9 cellular contexts compared by ENCODE assay signal in the genomic region with DNA sequence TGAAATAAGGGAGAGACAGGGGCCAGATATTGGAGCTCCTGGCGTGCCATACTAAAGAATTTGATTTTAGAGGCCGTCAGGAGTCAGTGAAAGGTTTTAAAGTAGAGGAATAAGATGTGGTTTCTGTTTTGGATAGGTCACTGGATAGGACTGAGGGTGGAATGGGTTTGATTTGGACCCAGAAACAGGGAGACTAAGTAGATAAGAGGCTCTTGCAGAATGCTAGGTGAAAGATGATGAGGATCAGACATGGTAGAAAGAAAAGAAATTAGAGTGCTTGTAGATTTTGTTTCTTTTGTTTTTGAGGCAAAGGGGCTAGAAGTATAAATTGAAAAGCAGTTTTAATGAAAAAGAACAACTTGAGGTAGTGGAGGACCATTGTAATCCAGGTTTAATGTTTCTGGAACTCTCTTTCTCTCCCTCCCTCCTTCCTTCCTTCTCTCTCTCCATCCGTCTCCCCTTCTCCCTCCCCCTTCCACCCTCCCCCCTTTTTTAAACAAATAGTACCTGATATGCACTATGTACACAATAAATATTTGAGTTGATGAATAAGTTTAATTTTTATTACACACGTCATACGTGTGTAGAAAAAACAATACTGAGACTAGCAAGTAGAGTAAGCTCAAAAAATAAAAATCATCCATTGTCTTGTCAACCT. TPM values are rescaled to one million over a fixed set of nuclear protein-coding genes. Genes with fewer than 3 reads are reported as not detected.
A peak's percentile ranks its signal among the peaks of the same experiment; 100 is the strongest.
DNase-seq lines count a peak whose midpoint lies in the region; ATAC-seq and TF ChIP-seq lines count a peak whose summit lies in the region.
"Had no signal": no experiment of that assay in that cellular context is flagged by ENCODE, and none has a peak within 500 bp of the region (broad histone marks: within the 10 kb centered on the region; RNA-seq: fewer than 3 reads in every experiment).

No MANE protein-coding gene starts in this region.

- H3K9me3 ChIP-seq in Loucy (ENCODE audit: insufficient read depth, low read depth, low read length): no peaks in the 10 kb centered on the region
- no peaks in the 10 kb centered on the region for H3K9me3 ChIP-seq in ectodermal cell (ENCODE audit: control insufficient read depth, low read length)
- H3K9me3 ChIP-seq in neural cell (ENCODE audit: low read length): no peaks in the 10 kb centered on the region
- H3K9me3 ChIP-seq: mucosa of descending colon had no signal

- no peak for TF ChIP-seq EP300 in neural cell (conservative IDR thresholded peaks at IDR 0.05; ENCODE audit: poor library complexity, severe bottlenecking)

- no peaks in the 10 kb centered on the region for H3K27me3 ChIP-seq in Loucy (ENCODE audit: insufficient read depth, low read length, poor library complexity, severe bottlenecking)
- no peaks in the 10 kb centered on the region for H3K27me3 ChIP-seq in ectodermal cell (ENCODE audit: control insufficient read depth, insufficient read depth, low read length, poor library complexity, severe bottlenecking)
- no peaks in the 10 kb centered on the region for H3K27me3 ChIP-seq in neural cell (ENCODE audit: insufficient read depth, low read depth, low read length)

- no peaks in the 10 kb centered on the region for H3K9me2 ChIP-seq in Loucy (replicated peaks; ENCODE audit: low read depth, low read length)
- no peaks in the 10 kb centered on the region for H3K9me2 ChIP-seq in neural cell (ENCODE audit: insufficient read depth, low read length)

- H3K36me3 ChIP-seq in Loucy (ENCODE audit: insufficient read depth, low read length) (no peaks in the 10 kb centered on the region), ectodermal cell (ENCODE audit: control insufficient read depth, insufficient read depth, low read length) (no peaks in the 10 kb centered on the region), neural cell (ENCODE audit: insufficient read depth, low read length) (no peaks in the 10 kb centered on the region)

- WGBS in ectodermal cell, 2 experiments: 24 to 52% methylated on average over 3 to 5 of the region's 5 CpGs

- no peak for ATAC-seq in GM18511 (IDR thresholded peaks at IDR 0.05; ENCODE audit: unreplicated experiment)
- ATAC-seq: mucosa of descending colon had no signal

- no peak overlapping the region for H2AFZ ChIP-seq in Loucy (ENCODE audit: low read length)
- H2AFZ ChIP-seq in neural cell (ENCODE audit: low read depth, low read length): no peak overlapping the region

- H3F3A ChIP-seq in Loucy (ENCODE audit: low read depth) (no peaks in the 10 kb centered on the region), neural cell (ENCODE audit: insufficient read depth, low read length, poor library complexity, severe bottlenecking) (peaks cover 3% of the 10 kb centered on the region)

- peaks cover 62% of the 10 kb centered on the region for H3K4me1 ChIP-seq in Loucy (ENCODE audit: insufficient read depth, low read length, poor library complexity, severe bottlenecking)
- peaks cover 24% of the 10 kb centered on the region for H3K4me1 ChIP-seq in ectodermal cell (ENCODE audit: control insufficient read depth, insufficient read depth, low read length)

- peaks cover 73% of the 10 kb centered on the region for H3K79me2 ChIP-seq in Loucy (ENCODE audit: insufficient read depth, low read length)
- H3K79me2 ChIP-seq in neural cell (replicated peaks; ENCODE audit: insufficient read depth, low read length): peaks cover 65% of the 10 kb centered on the region

- TF ChIP-seq RAD21 in neural cell (conservative IDR thresholded peaks at IDR 0.05): no peak

- peak overlapping the region; percentile 75; the same call in 1 of the 2 replicates for H3K27ac ChIP-seq in C4-2B
- no peak overlapping the region for H3K27ac ChIP-seq in ectodermal cell (ENCODE audit: insufficient read depth, low read depth, low read length, poor library complexity, severe bottlenecking)
- H3K27ac ChIP-seq in neural cell (ENCODE audit: low read length): peak overlapping the region; percentile 91

- DNase-seq in AML-193 (lab: John Stamatoyannopoulos, UW): no peak
- no peak for DNase-seq in DMS79 (lab: John Stamatoyannopoulos, UW)
- DNase-seq in HPDE6-E6E7 (ENCODE audit: extremely low spot score): no peak
- DNase-seq: mucosa of descending colon had no signal

- peak overlapping the region; percentile 98 for H3K4me2 ChIP-seq in Loucy (ENCODE audit: low read depth, low read length, poor library complexity, severe bottlenecking)
- peak overlapping the region; percentile 76 for H3K4me2 ChIP-seq in neural cell (ENCODE audit: low read length)

- H4K20me1 ChIP-seq in Loucy (ENCODE audit: insufficient read depth, low read length, poor library complexity, severe bottlenecking): peaks cover 61% of the 10 kb centered on the region
- H4K20me1 ChIP-seq in neural cell (ENCODE audit: insufficient read depth): peaks cover 9% of the 10 kb centered on the region

- H3K4me3 ChIP-seq in Loucy (ENCODE audit: low read length, poor library complexity, severe bottlenecking) (peak overlapping the region; percentile 86), ectodermal cell (ENCODE audit: insufficient read depth, low read depth, low read length) (peak overlapping the region; percentile 69), neural cell (ENCODE audit: low read length) (peak overlapping the region; percentile 70)
- H3K4me3 ChIP-seq: mucosa of descending colon had no signal

- peak overlapping the region; percentile 84 for H3K9ac ChIP-seq in Loucy (ENCODE audit: low read depth, low read length, poor library complexity, severe bottlenecking)
- H3K9ac ChIP-seq in neural cell (ENCODE audit: low read length): peak overlapping the region; percentile 92

- TF ChIP-seq CTCF in C4-2B (conservative IDR thresholded peaks at IDR 0.05): no peak
- no peak for TF ChIP-seq CTCF in Loucy (conservative IDR thresholded peaks at IDR 0.05; ENCODE audit: low read length)
- no peak for TF ChIP-seq CTCF in neural cell (IDR thresholded peaks at IDR 0.05; ENCODE audit: poor library complexity, severe bottlenecking)

TF ChIP-seq in neural cell, 6 proteins besides CTCF, POLR2A, EP300 and RAD21:
- TF ChIP-seq EZH2 (IDR thresholded peaks at IDR 0.05; ENCODE audit: borderline replicate concordance, insufficient read depth, low read length, poor library complexity, severe bottlenecking): no peak
- no peak for TF ChIP-seq MXI1 (conservative IDR thresholded peaks at IDR 0.05; ENCODE audit: poor library complexity, severe bottlenecking)
- TF ChIP-seq TAF1 (IDR thresholded peaks at IDR 0.05; ENCODE audit: low read depth): no peak
- TF ChIP-seq POLR2AphosphoS5 (IDR thresholded peaks at IDR 0.05): no peak
- no peak for TF ChIP-seq SMC3 (conservative IDR thresholded peaks at IDR 0.05; ENCODE audit: poor library complexity)
- TF ChIP-seq, protein P1, sequence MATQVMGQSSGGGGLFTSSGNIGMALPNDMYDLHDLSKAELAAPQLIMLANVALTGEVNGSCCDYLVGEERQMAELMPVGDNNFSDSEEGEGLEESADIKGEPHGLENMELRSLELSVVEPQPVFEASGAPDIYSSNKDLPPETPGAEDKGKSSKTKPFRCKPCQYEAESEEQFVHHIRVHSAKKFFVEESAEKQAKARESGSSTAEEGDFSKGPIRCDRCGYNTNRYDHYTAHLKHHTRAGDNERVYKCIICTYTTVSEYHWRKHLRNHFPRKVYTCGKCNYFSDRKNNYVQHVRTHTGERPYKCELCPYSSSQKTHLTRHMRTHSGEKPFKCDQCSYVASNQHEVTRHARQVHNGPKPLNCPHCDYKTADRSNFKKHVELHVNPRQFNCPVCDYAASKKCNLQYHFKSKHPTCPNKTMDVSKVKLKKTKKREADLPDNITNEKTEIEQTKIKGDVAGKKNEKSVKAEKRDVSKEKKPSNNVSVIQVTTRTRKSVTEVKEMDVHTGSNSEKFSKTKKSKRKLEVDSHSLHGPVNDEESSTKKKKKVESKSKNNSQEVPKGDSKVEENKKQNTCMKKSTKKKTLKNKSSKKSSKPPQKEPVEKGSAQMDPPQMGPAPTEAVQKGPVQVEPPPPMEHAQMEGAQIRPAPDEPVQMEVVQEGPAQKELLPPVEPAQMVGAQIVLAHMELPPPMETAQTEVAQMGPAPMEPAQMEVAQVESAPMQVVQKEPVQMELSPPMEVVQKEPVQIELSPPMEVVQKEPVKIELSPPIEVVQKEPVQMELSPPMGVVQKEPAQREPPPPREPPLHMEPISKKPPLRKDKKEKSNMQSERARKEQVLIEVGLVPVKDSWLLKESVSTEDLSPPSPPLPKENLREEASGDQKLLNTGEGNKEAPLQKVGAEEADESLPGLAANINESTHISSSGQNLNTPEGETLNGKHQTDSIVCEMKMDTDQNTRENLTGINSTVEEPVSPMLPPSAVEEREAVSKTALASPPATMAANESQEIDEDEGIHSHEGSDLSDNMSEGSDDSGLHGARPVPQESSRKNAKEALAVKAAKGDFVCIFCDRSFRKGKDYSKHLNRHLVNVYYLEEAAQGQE (IDR thresholded peaks at IDR 0.05; ENCODE audit: borderline replicate concordance): no peak

RNA-seq across cellular contexts. Expression of a gene that starts 1.9 kb away (rescaled TPM):
- polyA plus RNA-seq in ectodermal cell (2013, experiment 1 of 4): 160 TPM
- 161 TPM for polyA plus RNA-seq in ectodermal cell (2013, experiment 2 of 4)
- 155 TPM for polyA plus RNA-seq in ectodermal cell (2013, experiment 3 of 4)
- 167 TPM for polyA plus RNA-seq in ectodermal cell (2013, experiment 4 of 4)
- 244 and 285 TPM in 2 replicates for polyA plus RNA-seq in neural cell
- polyA minus RNA-seq in neural cell: 150 and 158 TPM in 2 replicates

RNA-seq across cellular contexts. Expression of a gene that starts 32.2 kb away (rescaled TPM):
- 19.1 TPM for polyA plus RNA-seq in ectodermal cell (2013, experiment 1 of 4)
- polyA plus RNA-seq in ectodermal cell (2013, experiment 2 of 4): 17.5 TPM
- 19.8 TPM for polyA plus RNA-seq in ectodermal cell (2013, experiment 3 of 4)
- 24.3 TPM for polyA plus RNA-seq in ectodermal cell (2013, experiment 4 of 4)
- polyA plus RNA-seq in neural cell: 25.1 and 32.3 TPM in 2 replicates
- 146 and 178 TPM in 2 replicates for polyA minus RNA-seq in neural cell
